ENCODE assay signal across 13 cellular contexts in genomic region chr7:96786261-96786997, GRCh38.
DNase-seq lines count a peak whose midpoint lies in the region; ATAC-seq and TF ChIP-seq lines count a peak whose summit lies in the region.
"Had no signal": no experiment of that assay in that cellular context is flagged by ENCODE, and none has a peak within 500 bp of the region (broad histone marks: within the 10 kb centered on the region; RNA-seq: fewer than 3 reads in every experiment).

No MANE protein-coding gene starts in this region.

- H3K9me3 ChIP-seq in HAP-1, result no peaks in the 10 kb centered on the region
- no peaks in the 10 kb centered on the region for H3K9me3 ChIP-seq in heart left ventricle
- H3K9me3 ChIP-seq in neural progenitor cell (ENCODE audit: low read depth), result no peaks in the 10 kb centered on the region

- in situ Hi-C loops in HAP-1 (cut with MboI; ENCODE audit: low sequenced_read_pairs), result no loop called here
- in situ Hi-C loops in GM13976 (cut with MboI; ENCODE audit: low sequenced_read_pairs, unreplicated experiment), result no loop called here

- H3K4me1 ChIP-seq in HAP-1 (peaks cover 49% of the 10 kb centered on the region), heart left ventricle (no peaks in the 10 kb centered on the region), neural progenitor cell (peaks cover 15% of the 10 kb centered on the region)

- H3K36me3 ChIP-seq in HAP-1 (replicated peaks) (no peaks in the 10 kb centered on the region), heart left ventricle (no peaks in the 10 kb centered on the region), neural progenitor cell (no peaks in the 10 kb centered on the region)

- H2AFZ ChIP-seq in neural progenitor cell (replicated peaks), result peak overlapping the region; percentile 61

- peak overlapping the region in 6 of 12 donors; percentile 21 to 46 (median 31) for H3K27ac ChIP-seq in heart left ventricle
- H3K27ac ChIP-seq in neural progenitor cell, result no peak overlapping the region

- intact Hi-C loops in heart left ventricle (cut with DNase I), result no loop called here
- intact Hi-C loops in left colon (cut with DNase I, micrococcal nuclease), result no loop called here

- H3K27ac Mint-ChIP-seq in neural progenitor cell, result peak overlapping the region; percentile 95

- DNase-seq in HAP-1 (ENCODE audit: low spot score in 2 of 2), result peak; percentile 73 to 80
- DNase-seq in NCI-H774 (lab: John Stamatoyannopoulos, UW), result peak; percentile 56
- DNase-seq in heart left ventricle, result peak in 2 of 5 donors; percentile 8 to 42
- DNase-seq in neural progenitor cell (ENCODE audit: low spot score), result peak; percentile 49
- DNase-seq in GM13976 (ENCODE audit: low spot score), result no peak
- no peak for DNase-seq in left colon
- no peak for DNase-seq in T1000 (lab: John Stamatoyannopoulos, UW)
- DNase-seq: activated effector memory CD4-positive, alpha-beta T cell treated with anti-CD3 and anti-CD28 coated beads, Interleukin-2, amount 50 U/mL, for 16 hours; AML-193; DMS53; NCI-H510A treated with DMSO at 0.1 percent for 48 hours; stimulated activated naive CD8-positive, alpha-beta T cell treated with anti-CD3 and anti-CD28 coated beads, Interleukin-15, Interleukin-2, amounts not matched to agents 100 U/mL and 50 U/mL, for 24 hours had no signal

- no peaks in the 10 kb centered on the region for H3F3A ChIP-seq in neural progenitor cell (ENCODE audit: low read depth)

- H3K27me3 ChIP-seq in HAP-1 (ENCODE audit: low read depth) (no peaks in the 10 kb centered on the region), heart left ventricle (no peaks in the 10 kb centered on the region), neural progenitor cell (no peaks in the 10 kb centered on the region)

- ATAC-seq in heart left ventricle (peak in 3 of 4 donors; percentile 22 to 45 (median 44)), left colon (no peak), HG03520 (IDR thresholded peaks at IDR 0.05; ENCODE audit: unreplicated experiment) (no peak)
- ATAC-seq: stimulated activated naive CD8-positive, alpha-beta T cell treated with anti-CD3 and anti-CD28 coated beads, Interleukin-15, Interleukin-2, amounts not matched to agents 100 U/mL and 50 U/mL, for 24 hours had no signal

- peak overlapping the region; percentile 17 for H3K4me2 ChIP-seq in neural progenitor cell

- peaks cover 3% of the 10 kb centered on the region for H3K27me3 Mint-ChIP-seq in neural progenitor cell (ENCODE audit: insufficient read depth, low read depth)

- H3K36me3 Mint-ChIP-seq in neural progenitor cell, result no peaks in the 10 kb centered on the region

- no peaks in the 10 kb centered on the region for H3K9me3 Mint-ChIP-seq in neural progenitor cell

- H3K4me1 Mint-ChIP-seq in neural progenitor cell, result peaks cover 29% of the 10 kb centered on the region

- WGBS in heart left ventricle, 4 donors, result 45 to 48% (median 48%) methylated on average over 15 of the region's 15 CpGs

- H3K4me3 ChIP-seq in HAP-1 (no peak overlapping the region), heart left ventricle (no peak overlapping the region), neural progenitor cell (no peak overlapping the region)

- no peak overlapping the region for H3K4me3 Mint-ChIP-seq in neural progenitor cell

- no peak overlapping the region for H3K9ac ChIP-seq in neural progenitor cell

- TF ChIP-seq CTCF in heart left ventricle (IDR thresholded peaks at IDR 0.05) (no peak), neural progenitor cell (IDR thresholded peaks at IDR 0.05) (no peak), GM13976 (IDR thresholded peaks at IDR 0.05; ENCODE audit: borderline replicate concordance, control extremely low read depth, extremely low read depth, insufficient read depth, missing control alignments) (no peak)

- TF ChIP-seq POLR2A in heart left ventricle (IDR thresholded peaks at IDR 0.05), result no peak

- H3K79me2 ChIP-seq in neural progenitor cell (ENCODE audit: low read depth), result no peaks in the 10 kb centered on the region

- no peaks in the 10 kb centered on the region for H4K20me1 ChIP-seq in neural progenitor cell (ENCODE audit: low read depth)

Comparison
In these comparisons a context has a peak if more than half of its experiments do, and no peak if none do; other contexts are left out.
1. DNase-seq: peak in HAP-1 (2 of 2), NCI-H774 (single experiment) and neural progenitor cell (single experiment); none in GM13976 (single experiment), left colon (0 of 2) and T1000 (single experiment).
2. ATAC-seq: peak in heart left ventricle (3 of 4); none in left colon (single experiment) and HG03520 (single experiment).